17 cellular contexts compared by ENCODE assay signal in genomic region chr1:197660389-197660788, GRCh38.
DNase-seq lines count a peak whose midpoint lies in the region; ATAC-seq, FAIRE-seq and TF ChIP-seq lines count a peak whose summit lies in the region.
"Had no signal": no experiment of that assay in that cellular context is flagged by ENCODE, and none has a peak within 500 bp of the region (broad histone marks: within the 10 kb centered on the region; RNA-seq: fewer than 3 reads in every experiment).

No MANE protein-coding gene starts in this region.

- H3K79me2 ChIP-seq in astrocyte (ENCODE audit: insufficient read depth, low read length): no peaks in the 10 kb centered on the region

- ATAC-seq in Right ventricle myocardium superior (ENCODE audit: poor library complexity) (peak; percentile 41), right cardiac atrium (no peak), GM19395 (IDR thresholded peaks at IDR 0.05; ENCODE audit: unreplicated experiment) (no peak), HG03457 (IDR thresholded peaks at IDR 0.05; ENCODE audit: unreplicated experiment) (no peak)
- ATAC-seq: A549, HCT116 had no signal

- no peaks in the 10 kb centered on the region for H4K20me1 ChIP-seq in astrocyte (ENCODE audit: insufficient read depth, low read length)

- no peak for DNase-seq in Right ventricle myocardium superior
- DNase-seq in right cardiac atrium: no peak
- peak; percentile 40 for DNase-seq in astrocyte (ENCODE audit: low read depth)
- peak; percentile 4 for DNase-seq in fibroblast of villous mesenchyme (ENCODE audit: low read depth)
- DNase-seq in stromal cell of bone marrow (ENCODE audit: low read depth): peak; percentile 18
- no peak for DNase-seq in RKO (ENCODE audit: low spot score)
- DNase-seq: AML-193; Caco-2; DMS53; NCI-H1417; NCI-H187 treated with DMSO at 0.1 percent for 48 hours; NCI-H446; NK-92 treated with Interleukin-12 subunit alpha and Interleukin-12 subunit beta, amount 100 ng/mL, for 24 hours had no signal

- H3K27me3 Mint-ChIP-seq in astrocyte (ENCODE audit: low read depth, unreplicated experiment): no peaks in the 10 kb centered on the region

- H3K36me3 Mint-ChIP-seq in astrocyte (ENCODE audit: low read depth, unreplicated experiment): no peaks in the 10 kb centered on the region

- intact Hi-C loops in Right ventricle myocardium superior (cut with DNase I): no loop called here
- intact Hi-C loops in right cardiac atrium (cut with DNase I): no loop called here

- H3K4me3 ChIP-seq in right cardiac atrium (ENCODE audit: low read length): no peak overlapping the region
- no peak overlapping the region for H3K4me3 ChIP-seq in astrocyte (ENCODE audit: insufficient read depth, low read depth, low read length)
- no peak overlapping the region for H3K4me3 ChIP-seq in fibroblast of villous mesenchyme (ENCODE audit: low read depth, low read length)
- H3K4me3 ChIP-seq: A549 had no signal

- H3K27me3 ChIP-seq in right cardiac atrium (ENCODE audit: control insufficient read depth, insufficient read depth) (no peaks in the 10 kb centered on the region), astrocyte (ENCODE audit: insufficient read depth, low read length) (no peaks in the 10 kb centered on the region)

- H3K9ac ChIP-seq in astrocyte (ENCODE audit: low read length): no peak overlapping the region

- H3K36me3 ChIP-seq in astrocyte (ENCODE audit: insufficient read depth, low read length): no peaks in the 10 kb centered on the region

- H3K9me3 Mint-ChIP-seq in astrocyte (ENCODE audit: unreplicated experiment): no peaks in the 10 kb centered on the region

- no peak overlapping the region for H3K4me2 ChIP-seq in astrocyte (ENCODE audit: low read length)
- H3K4me2 ChIP-seq: A549 had no signal

- H2AFZ ChIP-seq in astrocyte (ENCODE audit: low read depth, low read length): no peak overlapping the region

- H3K4me3 Mint-ChIP-seq in astrocyte (ENCODE audit: unreplicated experiment): no peak overlapping the region

- H3K4me1 ChIP-seq in right cardiac atrium (ENCODE audit: control insufficient read depth, insufficient read depth, low read length) (no peaks in the 10 kb centered on the region), astrocyte (ENCODE audit: insufficient read depth, low read length) (no peaks in the 10 kb centered on the region)
- H3K4me1 ChIP-seq: Caco-2 had no signal

- H3K4me1 Mint-ChIP-seq in astrocyte (ENCODE audit: low read depth, unreplicated experiment): peaks cover 18% of the 10 kb centered on the region

- no peak for FAIRE-seq in astrocyte (lab: Jason Lieb, UNC)
- FAIRE-seq: A549 had no signal

- no peak overlapping the region for H3K27ac ChIP-seq in right cardiac atrium (ENCODE audit: low read length)
- H3K27ac ChIP-seq in astrocyte (ENCODE audit: low read depth, low read length): no peak overlapping the region
- H3K27ac ChIP-seq: A549 had no signal

- peak overlapping the region; percentile 44 for H3K27ac Mint-ChIP-seq in astrocyte (ENCODE audit: unreplicated experiment)

- no peak for TF ChIP-seq CTCF in astrocyte (IDR thresholded peaks at IDR 0.05; ENCODE audit: insufficient read depth, low read depth, low read length)
- TF ChIP-seq CTCF in fibroblast of villous mesenchyme (IDR thresholded peaks at IDR 0.05; ENCODE audit: insufficient read depth, low read depth, low read length): no peak

- no peaks in the 10 kb centered on the region for H3K9me3 ChIP-seq in right cardiac atrium (ENCODE audit: control insufficient read depth, low read length)
- H3K9me3 ChIP-seq in astrocyte (ENCODE audit: insufficient read depth, low read depth, low read length): no peaks in the 10 kb centered on the region
- H3K9me3 ChIP-seq: A549, Caco-2 had no signal

Comparison
In these comparisons a context has a peak if more than half of its experiments do, and no peak if none do; other contexts are left out.
1. DNase-seq: peak in astrocyte (single experiment), fibroblast of villous mesenchyme (single experiment) and stromal cell of bone marrow (single experiment); none in Right ventricle myocardium superior (single experiment), right cardiac atrium (0 of 3) and RKO (single experiment).